ENCODE assay signal across 8 cellular contexts in the genomic region with DNA sequence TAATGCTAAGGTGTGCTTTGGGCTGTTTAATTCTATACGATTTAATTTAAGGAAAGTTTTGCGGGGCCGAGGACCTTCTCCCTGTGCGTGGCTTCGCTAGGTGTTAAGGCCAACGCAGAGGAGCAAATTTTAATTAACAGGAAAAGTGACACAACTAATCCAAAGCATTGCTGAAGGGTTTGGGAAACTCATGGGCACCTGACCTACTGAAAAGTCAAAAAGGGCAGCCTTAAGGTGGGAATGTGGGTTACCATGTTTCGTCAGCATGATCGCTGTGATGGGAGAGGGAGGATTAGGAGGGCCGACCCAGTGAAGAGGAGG. TPM values are rescaled to one million over a fixed set of nuclear protein-coding genes. Genes with fewer than 3 reads are reported as not detected.
A peak's percentile ranks its signal among the peaks of the same experiment; 100 is the strongest.
DNase-seq lines count a peak whose midpoint lies in the region; ATAC-seq and TF ChIP-seq lines count a peak whose summit lies in the region.

No MANE protein-coding gene starts in this region.

- no peaks in the 10 kb centered on the region for H3K27me3 ChIP-seq in lung (ENCODE audit: control insufficient read depth, insufficient read depth)

- 48 to 50% methylated on average over 9 of the region's 9 CpGs for WGBS in lung, 2 donors

- TF ChIP-seq CTCF in astrocyte of the spinal cord (IDR thresholded peaks at IDR 0.05; ENCODE audit: low read depth, low read length): no peak
- TF ChIP-seq CTCF in lung (IDR thresholded peaks at IDR 0.05; ENCODE audit: control extremely low read depth, extremely low read depth): no peak
- TF ChIP-seq CTCF in type B pancreatic cell (conservative IDR thresholded peaks at IDR 0.05): no peak

- DNase-seq in activated naive CD4-positive, alpha-beta T cell treated with Interleukin-2 at 50 U/mL for 16 hours: no peak
- DNase-seq in astrocyte of the spinal cord (ENCODE audit: low read depth, low spot score) (no peak), lung (ENCODE audit: low spot score) (no peak), type B pancreatic cell (ENCODE audit: extremely low spot score, unreplicated experiment) (no peak), kidney tubule cell (ENCODE audit: low spot score) (no peak), AG20443 (ENCODE audit: low spot score) (no peak)
- no peak for DNase-seq in stimulated activated CD4-positive, alpha-beta T cell treated with anti-CD3 and anti-CD28 coated beads, Interleukin-4, amount 100 ng/mL, for 24 hours

- H3K4me3 ChIP-seq in astrocyte of the spinal cord (ENCODE audit: low read depth, low read length) (peak overlapping the region; percentile 74), lung (peak overlapping the region; percentile 63)

- H3K4me1 Mint-ChIP-seq in activated naive CD4-positive, alpha-beta T cell treated with anti-CD3 and anti-CD28 coated beads, Interleukin-2, amount 50 U/mL, for 24 hours: peaks cover 52% of the 10 kb centered on the region
- H3K4me1 Mint-ChIP-seq in type B pancreatic cell (ENCODE audit: unreplicated experiment): peaks cover 22% of the 10 kb centered on the region

- peaks cover 0 to 4% of the 10 kb centered on the region in 2 donors for H3K4me1 ChIP-seq in lung (ENCODE audit: control insufficient read depth in 2 of 2, insufficient read depth in 2 of 2, low read length in 2 of 2)

- in situ Hi-C loops in astrocyte of the spinal cord (cut with HindIII; ENCODE audit: low sequenced_read_pairs): no loop called here

- ATAC-seq in lung (ENCODE audit: insufficient read depth, low FRiP score): no peak

- H3K36me3 Mint-ChIP-seq in activated naive CD4-positive, alpha-beta T cell treated with anti-CD3 and anti-CD28 coated beads, Interleukin-2, amount 50 U/mL, for 24 hours: peaks cover 1% of the 10 kb centered on the region
- peaks cover 18% of the 10 kb centered on the region for H3K36me3 Mint-ChIP-seq in type B pancreatic cell

- peak overlapping the region; percentile 95 for H3K4me3 Mint-ChIP-seq in activated naive CD4-positive, alpha-beta T cell treated with anti-CD3 and anti-CD28 coated beads, Interleukin-2, amount 50 U/mL, for 24 hours
- H3K4me3 Mint-ChIP-seq in type B pancreatic cell: peak overlapping the region; percentile 94

- H3K9me3 Mint-ChIP-seq in activated naive CD4-positive, alpha-beta T cell treated with anti-CD3 and anti-CD28 coated beads, Interleukin-2, amount 50 U/mL, for 24 hours: no peaks in the 10 kb centered on the region
- no peaks in the 10 kb centered on the region for H3K9me3 Mint-ChIP-seq in type B pancreatic cell

- H3K27me3 Mint-ChIP-seq in activated naive CD4-positive, alpha-beta T cell treated with anti-CD3 and anti-CD28 coated beads, Interleukin-2, amount 50 U/mL, for 24 hours: no peaks in the 10 kb centered on the region
- H3K27me3 Mint-ChIP-seq in type B pancreatic cell: no peaks in the 10 kb centered on the region

- H3K36me3 ChIP-seq in lung (ENCODE audit: control insufficient read depth in 2 of 2, insufficient read depth in 2 of 2, low read length in 2 of 2): peaks cover 26 to 32% of the 10 kb centered on the region in 2 donors

- no peaks in the 10 kb centered on the region for H3K9me3 ChIP-seq in lung (ENCODE audit: control insufficient read depth in 2 of 2, insufficient read depth in 1 of 2, low read length in 1 of 2)

- H3K27ac ChIP-seq in lung (ENCODE audit: low read depth in 1 of 2, low read length in 1 of 2): peak overlapping the region; percentile 47 to 69

- peak overlapping the region; percentile 75 for H3K27ac Mint-ChIP-seq in activated naive CD4-positive, alpha-beta T cell treated with anti-CD3 and anti-CD28 coated beads, Interleukin-2, amount 50 U/mL, for 24 hours
- H3K27ac Mint-ChIP-seq in type B pancreatic cell: peak overlapping the region; percentile 86

RNA-seq across cellular contexts. Expression of a gene that starts 0.4 kb away (rescaled TPM):
- 10 to 100 TPM; 29.6 to 45.6 TPM for total RNA-seq in lung
- polyA plus RNA-seq in lung: 10 to 100 TPM; 19.7 to 41.4 TPM
- 29.5 and 49.5 TPM in 2 replicates for total RNA-seq in type B pancreatic cell (ENCODE audit: low replicate concordance)

RNA-seq across cellular contexts. Expression of a gene that starts 10.5 kb away (rescaled TPM):
- total RNA-seq in lung (10 to 100 TPM; 12.7 to 42.0 TPM), type B pancreatic cell (ENCODE audit: low replicate concordance) (35.2 and 38.2 TPM in 2 replicates)
- 10 to 100 TPM; 17.9 to 40.2 TPM for polyA plus RNA-seq in lung

RNA-seq across cellular contexts. Expression of a gene that starts 47.7 kb away (rescaled TPM):
- 10 to 100 TPM; 32.0 to 67.4 TPM for total RNA-seq in lung
- 100 to 1,000 TPM; 102 to 135 TPM for polyA plus RNA-seq in lung
- 47.8 and 52.3 TPM in 2 replicates for total RNA-seq in type B pancreatic cell (ENCODE audit: low replicate concordance)
